ENCODE assay signal across 8 cellular contexts in the genomic region with DNA sequence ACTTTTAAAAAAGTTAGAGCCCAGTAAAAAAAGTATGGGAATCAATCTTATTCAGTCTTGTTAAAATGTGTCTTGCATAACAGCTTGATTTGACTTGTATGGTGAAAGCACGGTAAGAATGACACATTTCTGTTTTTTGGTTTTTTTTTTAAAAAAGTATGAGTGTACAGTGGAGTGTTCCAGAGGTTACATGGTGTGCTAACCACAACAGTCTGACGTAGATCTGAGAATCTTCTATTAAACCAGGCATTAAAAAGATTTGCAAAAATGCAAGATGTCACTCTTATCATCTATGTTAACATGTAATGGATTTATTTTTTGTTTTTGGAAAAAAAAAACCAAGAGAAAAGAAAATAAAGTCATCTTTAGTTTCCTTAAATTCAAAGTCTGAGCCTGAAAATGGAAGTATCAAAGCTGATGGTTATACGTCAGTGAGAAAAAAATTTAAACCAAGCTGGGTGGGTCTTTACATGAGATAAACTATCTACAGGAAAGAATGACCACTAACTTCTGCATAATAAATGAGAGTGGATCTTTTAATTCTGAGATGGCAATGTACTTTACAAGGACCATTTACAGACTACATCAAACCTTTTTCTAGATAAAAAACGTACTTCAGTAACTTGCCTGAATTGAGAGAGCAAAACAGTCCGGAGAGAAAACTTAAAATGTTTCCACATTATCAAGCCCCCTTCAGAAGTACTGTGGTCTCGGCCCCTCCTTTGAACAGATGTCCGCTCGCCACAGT. TPM values are rescaled to one million over a fixed set of nuclear protein-coding genes. Genes with fewer than 3 reads are reported as not detected.
DNase-seq lines count a peak whose midpoint lies in the region; ATAC-seq and TF ChIP-seq lines count a peak whose summit lies in the region.

No MANE protein-coding gene starts in this region.

- intact Hi-C loops in mucosa of descending colon (cut with DNase I, micrococcal nuclease) = no loop called here

- peaks cover 30% of the 10 kb centered on the region for H3K4me1 ChIP-seq in mucosa of descending colon (ENCODE audit: low read depth)

- H3K9me3 ChIP-seq in mucosa of descending colon = no peaks in the 10 kb centered on the region

- peak; percentile 19 for ATAC-seq in mucosa of descending colon

- H3K4me3 ChIP-seq in H7 (ENCODE audit: insufficient read depth, low read depth, low read length) (peak overlapping the region; percentile 87), mucosa of descending colon (peak overlapping the region; percentile 99)

- no peak for TF ChIP-seq CTCF in AG09319 (IDR thresholded peaks at IDR 0.05; ENCODE audit: low read depth, low read length)
- TF ChIP-seq CTCF in mucosa of descending colon (IDR thresholded peaks at IDR 0.05) = no peak

- H3K36me3 ChIP-seq in H7 (replicated peaks; ENCODE audit: control insufficient read depth, insufficient read depth, low read length) = peaks cover 3% of the 10 kb centered on the region
- no peaks in the 10 kb centered on the region for H3K36me3 ChIP-seq in mucosa of descending colon (ENCODE audit: low read depth)

- DNase-seq in AG09319 (ENCODE audit: extremely low read depth, low read depth) = peak; percentile 69
- DNase-seq in H7 = no peak
- peak; percentile 95 for DNase-seq in RKO (ENCODE audit: low spot score)
- peak; percentile 58 to 75 for DNase-seq in dermis microvascular lymphatic vessel endothelial cell (ENCODE audit: low read depth in 2 of 2)
- DNase-seq in mucosa of descending colon = no peak
- DNase-seq in hippocampal formation (lab: John Stamatoyannopoulos, UW) = no peak
- DNase-seq in mesenteric fat pad (ENCODE audit: low spot score) = no peak
- DNase-seq in NCI-H1417 treated with DMSO at 0.1 percent for 48 hours (lab: John Stamatoyannopoulos, UW) = no peak

- no peaks in the 10 kb centered on the region for H3K27me3 ChIP-seq in H7 (ENCODE audit: control insufficient read depth, insufficient read depth, low read length)

RNA-seq across cellular contexts. Expression of gene GABPB1, which starts 1.6 kb away (rescaled TPM):
- total RNA-seq in H7 (2014; rRNA removed; shearing (Covaris generic)) = 39.6 and 43.0 TPM in 2 replicates
- total RNA-seq in dermis microvascular lymphatic vessel endothelial cell (70.5 and 80.3 TPM in 2 replicates), mucosa of descending colon (10 to 100 TPM in 2 of 3 donors, 1 to 10 TPM in 1; 10.0 to 15.6 (median 12.3) TPM), mesenteric fat pad (22.0 TPM)

Comparison
In these comparisons a context has a peak if more than half of its experiments do, and no peak if none do; other contexts are left out.
1. DNase-seq: peak in AG09319 (single experiment), RKO (single experiment) and dermis microvascular lymphatic vessel endothelial cell (2 of 2); none in H7 (single experiment), mucosa of descending colon (0 of 3), hippocampal formation (0 of 2), mesenteric fat pad (single experiment) and NCI-H1417 treated with DMSO at 0.1 percent for 48 hours (single experiment).